ENCODE assay signal across 8 cellular contexts in the genomic region with DNA sequence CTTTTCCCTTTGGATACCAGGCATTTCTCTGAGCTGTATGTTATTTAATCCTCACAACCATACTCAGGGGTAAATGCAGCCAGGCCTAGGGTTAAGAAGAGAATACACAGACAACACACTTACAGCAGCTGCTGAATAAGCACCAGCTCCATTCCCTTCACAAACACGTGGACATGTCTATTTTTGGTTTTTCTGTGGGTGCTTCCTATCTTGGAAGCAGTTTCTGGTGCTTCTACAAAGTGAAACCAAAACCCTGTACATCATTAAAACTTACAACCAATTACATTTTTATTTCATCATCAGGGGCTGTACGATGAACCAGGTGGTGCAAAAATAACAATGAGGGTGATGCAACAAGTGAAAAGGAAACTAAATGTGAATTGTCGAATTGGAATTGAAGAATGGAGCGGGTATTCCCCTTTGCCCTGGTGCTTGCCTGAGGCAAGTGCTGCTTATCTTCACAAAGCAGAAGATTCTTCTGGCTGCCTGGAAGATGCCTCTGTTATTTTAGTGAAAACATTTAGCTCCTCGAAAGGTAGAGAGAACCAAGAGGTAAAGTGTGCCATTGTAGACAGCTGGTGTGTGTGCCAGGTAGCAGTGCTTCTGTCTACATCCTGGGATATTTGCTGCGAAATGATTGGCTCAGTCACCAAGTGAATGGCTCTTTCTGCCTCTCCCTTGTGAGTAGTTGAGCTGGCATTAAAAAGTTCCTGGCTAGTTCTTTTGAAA. TPM values are rescaled to one million over a fixed set of nuclear protein-coding genes. Genes with fewer than 3 reads are reported as not detected.
DNase-seq lines count a peak whose midpoint lies in the region; ATAC-seq, FAIRE-seq and TF ChIP-seq lines count a peak whose summit lies in the region.

No MANE protein-coding gene starts in this region.

- H3K27ac Mint-ChIP-seq in activated CD4-positive, alpha-beta memory T cell treated with anti-CD3 and anti-CD28 coated beads, Interleukin-2, amount 10 ng/mL, durations not matched to agents 7 days and 5 days = peak overlapping the region; percentile 74

- H3K27me3 ChIP-seq in foreskin keratinocyte = no peaks in the 10 kb centered on the region
- no peaks in the 10 kb centered on the region for H3K27me3 ChIP-seq in small intestine (ENCODE audit: control insufficient read depth in 2 of 2, insufficient read depth in 2 of 2, low read length in 2 of 2)

- 15 to 30% (median 26%) methylated on average over 6 of the region's 6 CpGs for WGBS in small intestine, 3 donors

- H3K4me3 ChIP-seq in small intestine (ENCODE audit: low read depth in 1 of 2, low read length in 2 of 2) = no peak overlapping the region

- no peak for TF ChIP-seq EP300 in Ishikawa (IDR thresholded peaks at IDR 0.05; ENCODE audit: borderline replicate concordance)

- POLR2A ChIA-PET in activated CD4-positive, alpha-beta memory T cell treated with anti-CD3 and anti-CD28 coated beads, Interleukin-2, amount 10 ng/mL, durations not matched to agents 7 days and 5 days (lab: Charles Lee) = interaction anchor here (1.1 to 2.2 kb wide), 5 partner anchors 9 to 1632 kb away, joined by 3 to 12 read pairs (median 4); a partner anchor contains a TSS

- H3K27me3 Mint-ChIP-seq in activated CD4-positive, alpha-beta memory T cell treated with anti-CD3 and anti-CD28 coated beads, Interleukin-2, amount 10 ng/mL, durations not matched to agents 7 days and 5 days = no peaks in the 10 kb centered on the region

- peaks cover 31% of the 10 kb centered on the region for H3K4me1 Mint-ChIP-seq in activated CD4-positive, alpha-beta memory T cell treated with anti-CD3 and anti-CD28 coated beads, Interleukin-2, amount 10 ng/mL, durations not matched to agents 7 days and 5 days

- H3K4me1 ChIP-seq in foreskin keratinocyte (peaks cover 6% of the 10 kb centered on the region), small intestine (ENCODE audit: control insufficient read depth in 2 of 2, insufficient read depth in 1 of 2, low read depth in 1 of 2, low read length in 1 of 2) (no peaks in the 10 kb centered on the region)

- CTCF ChIA-PET in activated CD4-positive, alpha-beta memory T cell treated with anti-CD3 and anti-CD28 coated beads, Interleukin-2, amount 10 ng/mL, durations not matched to agents 7 days and 5 days (lab: Charles Lee) = interaction anchor here (0.6 to 2.4 kb wide), 4 partner anchors 15 to 516 kb away, joined by 3 to 20 read pairs (median 8); a partner anchor contains a TSS

- no peak for TF ChIP-seq CTCF in foreskin keratinocyte (conservative IDR thresholded peaks at IDR 0.05)

- H3K4me3 Mint-ChIP-seq in activated CD4-positive, alpha-beta memory T cell treated with anti-CD3 and anti-CD28 coated beads, Interleukin-2, amount 10 ng/mL, durations not matched to agents 7 days and 5 days = peak overlapping the region; percentile 68

- H3K36me3 ChIP-seq in small intestine (ENCODE audit: control insufficient read depth in 2 of 2, insufficient read depth in 2 of 2, low read length in 2 of 2) = no peaks in the 10 kb centered on the region

- no peaks in the 10 kb centered on the region for H3K9me3 Mint-ChIP-seq in activated CD4-positive, alpha-beta memory T cell treated with anti-CD3 and anti-CD28 coated beads, Interleukin-2, amount 10 ng/mL, durations not matched to agents 7 days and 5 days

- no peak for TF ChIP-seq RAD21 in Ishikawa (IDR thresholded peaks at IDR 0.05; ENCODE audit: low read depth)

- no peak for FAIRE-seq in small intestine (lab: Jason Lieb, UNC)

- DNase-seq in GF-D8 (lab: John Stamatoyannopoulos, UW) (peak; percentile 36), foreskin keratinocyte (peak; percentile 87 to 94), small intestine (peak; percentile 38), iPS-NIHi11 (ENCODE audit: low spot score) (no peak), cerebellar cortex (ENCODE audit: low spot score) (no peak)
- peak; percentile 39 for DNase-seq in activated CD4-positive, alpha-beta memory T cell treated with anti-CD3 and anti-CD28 coated beads, Interleukin-2, amount 10 ng/mL, durations not matched to agents 7 days and 5 days

- ATAC-seq in GM21447 (IDR thresholded peaks at IDR 0.05; ENCODE audit: unreplicated experiment) (peak; percentile 86), foreskin keratinocyte (peak; percentile 94)

- peak overlapping the region; percentile 67 for H3K27ac ChIP-seq in foreskin keratinocyte
- peak overlapping the region; percentile 27 to 82 for H3K27ac ChIP-seq in small intestine (ENCODE audit: low read depth in 1 of 2, low read length in 1 of 2)

- no peaks in the 10 kb centered on the region for H3K36me3 Mint-ChIP-seq in activated CD4-positive, alpha-beta memory T cell treated with anti-CD3 and anti-CD28 coated beads, Interleukin-2, amount 10 ng/mL, durations not matched to agents 7 days and 5 days (ENCODE audit: low read depth)

- no peaks in the 10 kb centered on the region for H3K9me3 ChIP-seq in small intestine (ENCODE audit: control insufficient read depth, low read depth)

TF ChIP-seq in Ishikawa, 13 proteins besides CTCF, POLR2A, EP300 and RAD21:
- TF ChIP-seq, protein P1, sequence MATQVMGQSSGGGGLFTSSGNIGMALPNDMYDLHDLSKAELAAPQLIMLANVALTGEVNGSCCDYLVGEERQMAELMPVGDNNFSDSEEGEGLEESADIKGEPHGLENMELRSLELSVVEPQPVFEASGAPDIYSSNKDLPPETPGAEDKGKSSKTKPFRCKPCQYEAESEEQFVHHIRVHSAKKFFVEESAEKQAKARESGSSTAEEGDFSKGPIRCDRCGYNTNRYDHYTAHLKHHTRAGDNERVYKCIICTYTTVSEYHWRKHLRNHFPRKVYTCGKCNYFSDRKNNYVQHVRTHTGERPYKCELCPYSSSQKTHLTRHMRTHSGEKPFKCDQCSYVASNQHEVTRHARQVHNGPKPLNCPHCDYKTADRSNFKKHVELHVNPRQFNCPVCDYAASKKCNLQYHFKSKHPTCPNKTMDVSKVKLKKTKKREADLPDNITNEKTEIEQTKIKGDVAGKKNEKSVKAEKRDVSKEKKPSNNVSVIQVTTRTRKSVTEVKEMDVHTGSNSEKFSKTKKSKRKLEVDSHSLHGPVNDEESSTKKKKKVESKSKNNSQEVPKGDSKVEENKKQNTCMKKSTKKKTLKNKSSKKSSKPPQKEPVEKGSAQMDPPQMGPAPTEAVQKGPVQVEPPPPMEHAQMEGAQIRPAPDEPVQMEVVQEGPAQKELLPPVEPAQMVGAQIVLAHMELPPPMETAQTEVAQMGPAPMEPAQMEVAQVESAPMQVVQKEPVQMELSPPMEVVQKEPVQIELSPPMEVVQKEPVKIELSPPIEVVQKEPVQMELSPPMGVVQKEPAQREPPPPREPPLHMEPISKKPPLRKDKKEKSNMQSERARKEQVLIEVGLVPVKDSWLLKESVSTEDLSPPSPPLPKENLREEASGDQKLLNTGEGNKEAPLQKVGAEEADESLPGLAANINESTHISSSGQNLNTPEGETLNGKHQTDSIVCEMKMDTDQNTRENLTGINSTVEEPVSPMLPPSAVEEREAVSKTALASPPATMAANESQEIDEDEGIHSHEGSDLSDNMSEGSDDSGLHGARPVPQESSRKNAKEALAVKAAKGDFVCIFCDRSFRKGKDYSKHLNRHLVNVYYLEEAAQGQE (IDR thresholded peaks at IDR 0.05; ENCODE audit: low read depth) = no peak
- TF ChIP-seq CEBPB (IDR thresholded peaks at IDR 0.05) = peak; percentile 22; the same call in 1 of the 2 replicates
- no peak for TF ChIP-seq CREB1 (IDR thresholded peaks at IDR 0.05; ENCODE audit: low read depth)

RNA-seq across cellular contexts. Expression of a gene that starts 18.6 kb away (rescaled TPM):
- under 1 TPM; 0.35 to 0.68 TPM for total RNA-seq in activated CD4-positive, alpha-beta memory T cell treated with anti-CD3 and anti-CD28 coated beads, Interleukin-2, amount 10 ng/mL, durations not matched to agents 7 days and 5 days
- not detected in 2 replicates for total RNA-seq in foreskin keratinocyte
- polyA plus RNA-seq in foreskin keratinocyte = not detected in 2 replicates
- not detected for polyA plus RNA-seq in small intestine

RNA-seq across cellular contexts. Expression of a gene that starts 45.3 kb away (rescaled TPM):
- total RNA-seq in activated CD4-positive, alpha-beta memory T cell treated with anti-CD3 and anti-CD28 coated beads, Interleukin-2, amount 10 ng/mL, durations not matched to agents 7 days and 5 days = not detected
- not detected in 2 replicates for total RNA-seq in foreskin keratinocyte
- polyA plus RNA-seq in foreskin keratinocyte = not detected in 2 replicates
- not detected for polyA plus RNA-seq in small intestine

Comparison
In these comparisons a context has a peak if more than half of its experiments do, and no peak if none do; other contexts are left out.
1. DNase-seq: peak in GF-D8 (single experiment), activated CD4-positive, alpha-beta memory T cell treated with anti-CD3 and anti-CD28 coated beads, Interleukin-2, amount 10 ng/mL, durations not matched to agents 7 days and 5 days (single experiment), foreskin keratinocyte (2 of 2) and small intestine (single experiment); none in iPS-NIHi11 (single experiment) and cerebellar cortex (single experiment).